In genomic region chr6:108581237-108581931, GRCh38 we compare ENCODE assay signal across 8 cellular contexts.
DNase-seq lines count a peak whose midpoint lies in the region; ATAC-seq lines count a peak whose summit lies in the region.

No MANE protein-coding gene starts in this region.

- H3K9ac ChIP-seq in muscle layer of colon (ENCODE audit: low read length), result no peak overlapping the region

- H3K4me3 ChIP-seq in muscle layer of colon (ENCODE audit: low read depth in 1 of 2, low read length in 2 of 2), result peak overlapping the region in 1 of 2 donors; percentile 12

- peak overlapping the region; percentile 77 for H3K27ac ChIP-seq in muscle layer of colon (ENCODE audit: low read depth, low read length)

- H3K36me3 Mint-ChIP-seq in central memory CD8-positive, alpha-beta T cell (ENCODE audit: insufficient read depth), result peaks cover 6% of the 10 kb centered on the region

- H3K9me3 ChIP-seq in muscle layer of colon (ENCODE audit: low read length), result no peaks in the 10 kb centered on the region

- H3K4me1 ChIP-seq in muscle layer of colon (ENCODE audit: insufficient read depth, low read length), result peaks cover 97% of the 10 kb centered on the region

- no peak for ATAC-seq in central memory CD8-positive, alpha-beta T cell (replicated peaks; ENCODE audit: extremely low read depth, poor library complexity, severe bottlenecking)
- no peak for ATAC-seq in HG03108 (IDR thresholded peaks at IDR 0.05; ENCODE audit: unreplicated experiment)

- H3K27me3 ChIP-seq in muscle layer of colon (ENCODE audit: control insufficient read depth in 1 of 2, insufficient read depth in 2 of 2, low read length in 2 of 2), result no peaks in the 10 kb centered on the region

- H3K4me1 Mint-ChIP-seq in central memory CD8-positive, alpha-beta T cell, result peaks cover 80% of the 10 kb centered on the region

- peak; percentile 26 for DNase-seq in COLO668 (lab: John Stamatoyannopoulos, UW; ENCODE audit: unreplicated experiment)
- DNase-seq in NCI-H69 (lab: John Stamatoyannopoulos, UW), result peak; percentile 74
- no peak for DNase-seq in central memory CD8-positive, alpha-beta T cell (ENCODE audit: low spot score in 2 of 2)
- no peak for DNase-seq in superior temporal gyrus (ENCODE audit: extremely low spot score)
- no peak for DNase-seq in activated CD8-positive, alpha-beta memory T cell treated with anti-CD3 and anti-CD28 coated beads, Interleukin-2, amount 50 U/mL, for 4 hours
- no peak for DNase-seq in activated CD4-positive, CD25-positive, alpha-beta regulatory T cell (lab: John Stamatoyannopoulos, UW)

- peak overlapping the region; percentile 59 for H3K4me3 Mint-ChIP-seq in central memory CD8-positive, alpha-beta T cell

- H3K27ac Mint-ChIP-seq in central memory CD8-positive, alpha-beta T cell (ENCODE audit: low read depth), result peak overlapping the region; percentile 79

- H3K36me3 ChIP-seq in muscle layer of colon (ENCODE audit: insufficient read depth, low read length), result no peaks in the 10 kb centered on the region

- no peaks in the 10 kb centered on the region for H3K27me3 Mint-ChIP-seq in central memory CD8-positive, alpha-beta T cell

- no peaks in the 10 kb centered on the region for H3K9me3 Mint-ChIP-seq in central memory CD8-positive, alpha-beta T cell

Comparison
In these comparisons a context has a peak if more than half of its experiments do, and no peak if none do; other contexts are left out.
1. DNase-seq: peak in COLO668 (single experiment) and NCI-H69 (single experiment); none in central memory CD8-positive, alpha-beta T cell (0 of 2), superior temporal gyrus (single experiment), activated CD8-positive, alpha-beta memory T cell treated with anti-CD3 and anti-CD28 coated beads, Interleukin-2, amount 50 U/mL, for 4 hours (single experiment) and activated CD4-positive, CD25-positive, alpha-beta regulatory T cell (0 of 4).